1 cellular context compared by ENCODE assay signal in genomic region chr22:35749808-35750207, GRCh38.
TF ChIP-seq lines count a peak whose summit lies in the region.

No MANE protein-coding gene starts in this region.

TF ChIP-seq in IMR-90, 13 proteins besides CTCF, POLR2A, EP300 and RAD21 (continued from another document):
- TF ChIP-seq USF2 (IDR thresholded peaks at IDR 0.05; ENCODE audit: low read depth, low read length) (no peak), CEBPB (IDR thresholded peaks at IDR 0.05; ENCODE audit: low read depth, low read length) (no peak), FOS (IDR thresholded peaks at IDR 0.05; ENCODE audit: low read depth, low read length) (no peak), SMC3 (IDR thresholded peaks at IDR 0.05; ENCODE audit: low read depth, low read length) (no peak)
